10 cellular contexts compared by ENCODE assay signal in the genomic region with DNA sequence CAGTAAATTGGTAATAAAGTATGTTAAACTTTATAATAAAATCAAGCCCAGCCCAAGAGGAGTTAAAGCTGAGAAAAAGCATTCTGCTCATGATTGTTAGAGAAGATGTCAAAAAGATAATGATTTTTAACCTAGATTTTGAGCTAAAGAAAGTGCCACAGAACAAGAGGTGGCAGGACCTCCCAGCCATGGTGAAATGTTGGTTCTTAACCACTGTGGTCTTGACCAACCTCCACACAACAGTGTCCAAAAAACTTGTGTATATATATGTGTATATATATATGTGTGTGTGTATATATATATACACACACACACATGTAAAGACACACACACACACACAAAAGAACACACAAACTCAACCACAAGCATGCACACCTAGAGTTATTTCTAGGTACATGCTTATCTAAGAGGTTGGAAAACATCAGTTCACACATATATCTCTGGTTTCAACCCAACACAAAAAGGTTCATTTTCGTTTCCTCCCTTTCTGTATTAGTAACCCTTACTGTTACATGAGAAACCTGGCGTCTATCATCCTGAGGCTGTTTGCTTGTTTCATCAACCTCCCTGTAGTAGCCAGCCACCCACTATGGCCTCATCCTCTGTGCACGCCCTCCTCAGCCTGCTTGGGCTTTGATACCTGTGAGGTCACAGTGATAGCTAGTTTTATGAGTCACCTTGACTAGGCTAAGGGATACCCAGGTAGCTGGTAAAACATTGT.
DNase-seq lines count a peak whose midpoint lies in the region; ATAC-seq, FAIRE-seq and TF ChIP-seq lines count a peak whose summit lies in the region.
"Had no signal": no experiment of that assay in that cellular context is flagged by ENCODE, and none has a peak within 500 bp of the region (broad histone marks: within the 10 kb centered on the region; RNA-seq: fewer than 3 reads in every experiment).

No MANE protein-coding gene starts in this region.

- H3K27ac ChIP-seq in prostate gland (no peak overlapping the region), kidney (ENCODE audit: low read depth in 2 of 2, low read length in 2 of 2) (no peak overlapping the region), neural progenitor cell (no peak overlapping the region)
- H3K27ac ChIP-seq: lower lobe of right lung had no signal

- no peak overlapping the region for H3K4me2 ChIP-seq in neural progenitor cell

- H3K36me3 ChIP-seq in prostate gland (no peaks in the 10 kb centered on the region), kidney (ENCODE audit: control insufficient read depth in 1 of 2, insufficient read depth in 2 of 2, low read length in 2 of 2) (no peaks in the 10 kb centered on the region), neural progenitor cell (no peaks in the 10 kb centered on the region)
- H3K36me3 ChIP-seq: lower lobe of right lung had no signal

- H3K27me3 ChIP-seq in prostate gland (replicated peaks; ENCODE audit: insufficient read depth) (no peaks in the 10 kb centered on the region), neural progenitor cell (no peaks in the 10 kb centered on the region)

- FAIRE-seq in GM12892 (lab: Jason Lieb, UNC) (peak; percentile 76), kidney (lab: Jason Lieb, UNC) (no peak)

- TF ChIP-seq CTCF in prostate gland (IDR thresholded peaks at IDR 0.05) (no peak), kidney (IDR thresholded peaks at IDR 0.05; ENCODE audit: borderline replicate concordance, extremely low read depth, insufficient read depth) (no peak), neural progenitor cell (IDR thresholded peaks at IDR 0.05) (no peak)

- H3K4me1 ChIP-seq in prostate gland (replicated peaks) (no peaks in the 10 kb centered on the region), kidney (ENCODE audit: control insufficient read depth in 1 of 2, insufficient read depth in 1 of 2, low read depth in 1 of 2, low read length in 2 of 2) (no peaks in the 10 kb centered on the region), neural progenitor cell (no peaks in the 10 kb centered on the region)
- H3K4me1 ChIP-seq: lower lobe of right lung had no signal

- TF ChIP-seq POLR2A in GM12892 (IDR thresholded peaks at IDR 0.05; ENCODE audit: low read depth, low read length): no peak
- no peak for TF ChIP-seq POLR2A in prostate gland (IDR thresholded peaks at IDR 0.05)

- H3K9ac ChIP-seq in kidney (ENCODE audit: low read length in 2 of 2): no peak overlapping the region
- H3K9ac ChIP-seq in neural progenitor cell: no peak overlapping the region

- intact Hi-C loops in prostate gland (cut with DNase I) (no loop called here), kidney (cut with DNase I) (no loop called here)

- peak; percentile 22 for DNase-seq in GM12892 (ENCODE audit: insufficient read length)
- peak; percentile 16 for DNase-seq in activated naive CD8-positive, alpha-beta T cell treated with anti-CD3 and anti-CD28 coated beads, Interleukin-2, amount 50 U/mL, for 24 hours
- no peak for DNase-seq in prostate gland (ENCODE audit: low spot score)
- no peak for DNase-seq in kidney
- DNase-seq in stimulated activated naive B cell treated with anti-CD40 and anti-IgM and Interleukin-4, amounts not matched to agents 10 μg/mL and 1 μg/mL and 100 μg/mL, for 72 hours: no peak
- no peak for DNase-seq in neural progenitor cell (ENCODE audit: low spot score)
- DNase-seq: COR-L47, lower lobe of right lung had no signal

- peak overlapping the region; percentile 55 for H3K27ac Mint-ChIP-seq in activated naive CD8-positive, alpha-beta T cell treated with anti-CD3 and anti-CD28 coated beads, Interleukin-2, amount 50 U/mL, for 24 hours
- H3K27ac Mint-ChIP-seq in stimulated activated naive B cell treated with anti-CD40 and anti-IgM and Interleukin-4, amounts not matched to agents 10 μg/mL and 1 μg/mL and 100 μg/mL, for 72 hours: no peak overlapping the region
- H3K27ac Mint-ChIP-seq in neural progenitor cell: no peak overlapping the region

- H3K9me3 ChIP-seq in prostate gland: no peaks in the 10 kb centered on the region
- no peaks in the 10 kb centered on the region for H3K9me3 ChIP-seq in kidney (ENCODE audit: control insufficient read depth in 1 of 2, low read length in 2 of 2)
- H3K9me3 ChIP-seq in neural progenitor cell (ENCODE audit: low read depth): no peaks in the 10 kb centered on the region
- H3K9me3 ChIP-seq: lower lobe of right lung had no signal

- WGBS in prostate gland: 90% methylated on average over 3 of the region's 3 CpGs

- no peaks in the 10 kb centered on the region for H3F3A ChIP-seq in neural progenitor cell (ENCODE audit: low read depth)

- ATAC-seq in GM19463 (IDR thresholded peaks at IDR 0.05; ENCODE audit: unreplicated experiment) (peak; percentile 95), HG03135 (IDR thresholded peaks at IDR 0.05; ENCODE audit: unreplicated experiment) (peak; percentile 91)
- ATAC-seq in activated naive CD8-positive, alpha-beta T cell treated with anti-CD3 and anti-CD28 coated beads, Interleukin-2, amount 50 U/mL, for 24 hours: peak; percentile 88
- ATAC-seq in stimulated activated naive B cell treated with anti-CD40 and anti-IgM and Interleukin-4, amounts not matched to agents 10 μg/mL and 1 μg/mL and 100 μg/mL, for 72 hours (replicated peaks): no peak
- ATAC-seq: lower lobe of right lung had no signal

- H3K79me2 ChIP-seq in neural progenitor cell (ENCODE audit: low read depth): no peaks in the 10 kb centered on the region

- peaks cover 26% of the 10 kb centered on the region for H3K4me1 Mint-ChIP-seq in activated naive CD8-positive, alpha-beta T cell treated with anti-CD3 and anti-CD28 coated beads, Interleukin-2, amount 50 U/mL, for 24 hours
- H3K4me1 Mint-ChIP-seq in stimulated activated naive B cell treated with anti-CD40 and anti-IgM and Interleukin-4, amounts not matched to agents 10 μg/mL and 1 μg/mL and 100 μg/mL, for 72 hours: peaks cover 4 to 5% of the 10 kb centered on the region in 2 donors
- H3K4me1 Mint-ChIP-seq in neural progenitor cell: no peaks in the 10 kb centered on the region

- no peaks in the 10 kb centered on the region for H3K36me3 Mint-ChIP-seq in activated naive CD8-positive, alpha-beta T cell treated with anti-CD3 and anti-CD28 coated beads, Interleukin-2, amount 50 U/mL, for 24 hours (ENCODE audit: low read depth)
- H3K36me3 Mint-ChIP-seq in stimulated activated naive B cell treated with anti-CD40 and anti-IgM and Interleukin-4, amounts not matched to agents 10 μg/mL and 1 μg/mL and 100 μg/mL, for 72 hours: no peaks in the 10 kb centered on the region
- no peaks in the 10 kb centered on the region for H3K36me3 Mint-ChIP-seq in neural progenitor cell

- peaks cover 4% of the 10 kb centered on the region for H3K9me3 Mint-ChIP-seq in activated naive CD8-positive, alpha-beta T cell treated with anti-CD3 and anti-CD28 coated beads, Interleukin-2, amount 50 U/mL, for 24 hours
- H3K9me3 Mint-ChIP-seq in stimulated activated naive B cell treated with anti-CD40 and anti-IgM and Interleukin-4, amounts not matched to agents 10 μg/mL and 1 μg/mL and 100 μg/mL, for 72 hours: no peaks in the 10 kb centered on the region
- peaks cover 4% of the 10 kb centered on the region for H3K9me3 Mint-ChIP-seq in neural progenitor cell

- H4K20me1 ChIP-seq in neural progenitor cell (ENCODE audit: low read depth): no peaks in the 10 kb centered on the region

- H3K4me3 Mint-ChIP-seq in activated naive CD8-positive, alpha-beta T cell treated with anti-CD3 and anti-CD28 coated beads, Interleukin-2, amount 50 U/mL, for 24 hours: no peak overlapping the region
- no peak overlapping the region for H3K4me3 Mint-ChIP-seq in stimulated activated naive B cell treated with anti-CD40 and anti-IgM and Interleukin-4, amounts not matched to agents 10 μg/mL and 1 μg/mL and 100 μg/mL, for 72 hours
- H3K4me3 Mint-ChIP-seq in neural progenitor cell: no peak overlapping the region

- H2AFZ ChIP-seq in neural progenitor cell (replicated peaks): no peak overlapping the region

- no peak overlapping the region for H3K4me3 ChIP-seq in prostate gland
- H3K4me3 ChIP-seq in kidney (ENCODE audit: low read length in 2 of 2): no peak overlapping the region
- H3K4me3 ChIP-seq in neural progenitor cell: no peak overlapping the region
- H3K4me3 ChIP-seq: lower lobe of right lung had no signal

- H3K27me3 Mint-ChIP-seq in activated naive CD8-positive, alpha-beta T cell treated with anti-CD3 and anti-CD28 coated beads, Interleukin-2, amount 50 U/mL, for 24 hours: peaks cover 1% of the 10 kb centered on the region
- peaks cover 7 to 11% of the 10 kb centered on the region in 2 donors for H3K27me3 Mint-ChIP-seq in stimulated activated naive B cell treated with anti-CD40 and anti-IgM and Interleukin-4, amounts not matched to agents 10 μg/mL and 1 μg/mL and 100 μg/mL, for 72 hours
- H3K27me3 Mint-ChIP-seq in neural progenitor cell (ENCODE audit: insufficient read depth, low read depth): peaks cover 4% of the 10 kb centered on the region

Comparison
In these comparisons a context has a peak if more than half of its experiments do, and no peak if none do; other contexts are left out.
1. DNase-seq: peak in GM12892 (single experiment) and activated naive CD8-positive, alpha-beta T cell treated with anti-CD3 and anti-CD28 coated beads, Interleukin-2, amount 50 U/mL, for 24 hours (single experiment); none in prostate gland (single experiment), kidney (single experiment), stimulated activated naive B cell treated with anti-CD40 and anti-IgM and Interleukin-4, amounts not matched to agents 10 μg/mL and 1 μg/mL and 100 μg/mL, for 72 hours (single experiment) and neural progenitor cell (single experiment).
2. ATAC-seq: peak in GM19463 (single experiment), HG03135 (single experiment) and activated naive CD8-positive, alpha-beta T cell treated with anti-CD3 and anti-CD28 coated beads, Interleukin-2, amount 50 U/mL, for 24 hours (single experiment); none in stimulated activated naive B cell treated with anti-CD40 and anti-IgM and Interleukin-4, amounts not matched to agents 10 μg/mL and 1 μg/mL and 100 μg/mL, for 72 hours (0 of 2).